11 cellular contexts compared by ENCODE assay signal in the genomic region with DNA sequence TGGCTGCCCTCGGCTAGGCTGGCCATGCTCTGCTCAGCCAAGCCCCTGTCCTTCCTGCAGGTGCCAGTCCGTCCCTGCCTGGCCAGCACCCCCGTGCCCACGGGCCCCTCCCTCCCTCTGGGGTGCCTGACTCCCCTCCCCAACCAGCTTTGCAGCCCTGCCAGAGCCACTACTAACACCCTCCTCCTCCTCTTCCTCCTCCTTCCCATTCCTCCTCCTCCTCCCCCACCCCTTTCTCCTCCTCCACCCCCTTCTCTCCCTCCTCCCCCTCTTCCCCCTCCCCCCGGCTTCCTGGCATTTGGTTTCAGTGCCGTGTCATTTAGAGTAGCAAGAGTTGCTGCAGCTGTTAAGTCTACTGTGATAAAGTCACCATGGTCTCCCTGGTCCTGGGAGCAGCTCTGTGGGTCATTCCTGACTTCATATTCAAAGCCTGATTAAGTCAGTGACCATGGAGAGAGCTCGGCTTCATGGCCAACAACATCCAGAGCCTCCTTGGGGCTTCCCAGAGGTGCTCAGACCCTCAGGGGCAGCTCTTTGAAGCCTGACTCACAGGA.
DNase-seq lines count a peak whose midpoint lies in the region; ATAC-seq and TF ChIP-seq lines count a peak whose summit lies in the region.
"Had no signal": no experiment of that assay in that cellular context is flagged by ENCODE, and none has a peak within 500 bp of the region (broad histone marks: within the 10 kb centered on the region; RNA-seq: fewer than 3 reads in every experiment).

No MANE protein-coding gene starts in this region.

- no peaks in the 10 kb centered on the region for H3K9me3 Mint-ChIP-seq in nephron progenitor cell
- H3K9me3 Mint-ChIP-seq: activated T-helper 1 cell treated with anti-CD3 and anti-CD28 coated beads, Interleukin-12 subunit alpha, Interleukin-12 subunit beta, Interleukin-2, Interleukin-4 antibody, amounts not matched to agents 30 ng/mL and 10 ng/mL and 1 ng/mL, durations not matched to agents 14 hours and 24 hours and 36 hours; stimulated activated naive CD8-positive, alpha-beta T cell treated with anti-CD3 and anti-CD28 coated beads, Interleukin-15, Interleukin-2, amounts not matched to agents 100 ng/mL and 50 ng/mL, for 24 hours had no signal

- no peak overlapping the region for H3K27ac Mint-ChIP-seq in nephron progenitor cell
- H3K27ac Mint-ChIP-seq: activated T-helper 1 cell treated with anti-CD3 and anti-CD28 coated beads, Interleukin-12 subunit alpha, Interleukin-12 subunit beta, Interleukin-2, Interleukin-4 antibody, amounts not matched to agents 30 ng/mL and 10 ng/mL and 1 ng/mL, durations not matched to agents 14 hours and 24 hours and 36 hours; stimulated activated naive CD8-positive, alpha-beta T cell treated with anti-CD3 and anti-CD28 coated beads, Interleukin-15, Interleukin-2, amounts not matched to agents 100 ng/mL and 50 ng/mL, for 24 hours had no signal

- no peak for ATAC-seq in left lobe of liver
- no peak for ATAC-seq in stimulated activated naive CD8-positive, alpha-beta T cell treated with anti-CD3 and anti-CD28 coated beads, Interleukin-15, Interleukin-2, amounts not matched to agents 100 U/mL and 50 U/mL, for 24 hours

- no peak overlapping the region for H3K4me3 Mint-ChIP-seq in nephron progenitor cell
- H3K4me3 Mint-ChIP-seq: activated T-helper 1 cell treated with anti-CD3 and anti-CD28 coated beads, Interleukin-12 subunit alpha, Interleukin-12 subunit beta, Interleukin-2, Interleukin-4 antibody, amounts not matched to agents 30 ng/mL and 10 ng/mL and 1 ng/mL, durations not matched to agents 14 hours and 24 hours and 36 hours; stimulated activated naive CD8-positive, alpha-beta T cell treated with anti-CD3 and anti-CD28 coated beads, Interleukin-15, Interleukin-2, amounts not matched to agents 100 ng/mL and 50 ng/mL, for 24 hours had no signal

- H3K27me3 Mint-ChIP-seq in nephron progenitor cell (ENCODE audit: low read depth, poor library complexity), result peaks cover 2% of the 10 kb centered on the region
- H3K27me3 Mint-ChIP-seq: stimulated activated naive CD8-positive, alpha-beta T cell treated with anti-CD3 and anti-CD28 coated beads, Interleukin-15, Interleukin-2, amounts not matched to agents 100 ng/mL and 50 ng/mL, for 24 hours had no signal

- H3K36me3 Mint-ChIP-seq in nephron progenitor cell (ENCODE audit: low read depth), result no peaks in the 10 kb centered on the region

- H3K4me1 Mint-ChIP-seq in nephron progenitor cell, result peaks cover 43% of the 10 kb centered on the region

- H3K4me1 ChIP-seq in ES-I3 (ENCODE audit: insufficient read depth, low read length), result peaks cover 48% of the 10 kb centered on the region

- TF ChIP-seq CTCF in fibroblast of villous mesenchyme (IDR thresholded peaks at IDR 0.05; ENCODE audit: insufficient read depth, low read depth, low read length) (no peak), nephron progenitor cell (IDR thresholded peaks at IDR 0.05) (no peak)

- DNase-seq in NCI-H226 (peak; percentile 1), fibroblast of villous mesenchyme (ENCODE audit: low read depth) (peak; percentile 68), nephron progenitor cell (peak; percentile 36), posterior cingulate gyrus (no peak), left lobe of liver (ENCODE audit: low spot score) (no peak), ecto neural progenitor cell (ENCODE audit: low spot score) (no peak)
- no peak for DNase-seq in stimulated activated naive CD8-positive, alpha-beta T cell treated with anti-CD3 and anti-CD28 coated beads, Interleukin-15, Interleukin-2, amounts not matched to agents 100 U/mL and 50 U/mL, for 24 hours
- DNase-seq: stimulated activated CD4-positive, alpha-beta T cell treated with anti-CD3 and anti-CD28 coated beads, Interleukin-12 subunit alpha, Interleukin-12 subunit beta, amount 100 ng/mL, for 4 hours had no signal

- no peak overlapping the region for H3K4me3 ChIP-seq in fibroblast of villous mesenchyme (ENCODE audit: low read depth, low read length)

- peak overlapping the region; percentile 22; the same call in 1 of the 2 replicates for H3K9ac ChIP-seq in ES-I3 (ENCODE audit: low read depth, low read length)

- intact Hi-C loops in posterior cingulate gyrus (cut with DNase I), result no loop called here

- H3K9me3 ChIP-seq in ES-I3 (ENCODE audit: control insufficient read depth, insufficient read depth, low read length), result no peaks in the 10 kb centered on the region; the same call in 1 of the 2 replicates

- H3K36me3 ChIP-seq in ES-I3 (ENCODE audit: insufficient read depth, low read length), result no peaks in the 10 kb centered on the region

Comparison
In these comparisons a context has a peak if more than half of its experiments do, and no peak if none do; other contexts are left out.
1. DNase-seq: peak in NCI-H226 (single experiment), fibroblast of villous mesenchyme (single experiment) and nephron progenitor cell (single experiment); none in posterior cingulate gyrus (0 of 10), left lobe of liver (single experiment), ecto neural progenitor cell (single experiment) and stimulated activated naive CD8-positive, alpha-beta T cell treated with anti-CD3 and anti-CD28 coated beads, Interleukin-15, Interleukin-2, amounts not matched to agents 100 U/mL and 50 U/mL, for 24 hours (single experiment).